ENCODE assay signal across 34 cellular contexts in genomic region chr9:116520218-116520617, GRCh38.
DNase-seq lines count a peak whose midpoint lies in the region; ATAC-seq, FAIRE-seq and TF ChIP-seq lines count a peak whose summit lies in the region.
"Had no signal": no experiment of that assay in that cellular context is flagged by ENCODE, and none has a peak within 500 bp of the region (broad histone marks: within the 10 kb centered on the region; RNA-seq: fewer than 3 reads in every experiment).

No MANE protein-coding gene starts in this region.

- in situ Hi-C loops in K562 (cut with MboI): no loop called here

- BruUV-seq in K562 (replicated peaks; lab: Mats Ljungman, UMichigan): no TSS peak

- H3K4me3 ChIP-seq in A549 (no peak overlapping the region), K562 (no peak overlapping the region)
- H3K4me3 ChIP-seq: BLaER1; BLaER1 treated with 17β-estradiol and CSF1 and Interleukin-3, amounts not matched to agents 10 nM and 100 nM had no signal

- CTCF ChIA-PET in A549 (lab: Yijun Ruan, JAX) (no interaction called here), K562 (lab: Yijun Ruan, JAX; ENCODE audit: low intra/inter-chr PET ratio) (no interaction called here)

- TF ChIP-seq CTCF in A549 (IDR thresholded peaks at IDR 0.05) (no peak), K562 (IDR thresholded peaks at IDR 0.05 in 2 of 3, conservative IDR thresholded peaks at IDR 0.05 in 1 of 3; ENCODE audit: insufficient read depth in 2 of 3, low read depth in 1 of 3, low read length in 3 of 3) (no peak)

- WGBS in A549 (ENCODE audit: missing lambda C conversion rate): 80% methylated on average over 2 of the region's 2 CpGs
- WGBS in K562 (ENCODE audit: insufficient coverage, low coverage, missing lambda C conversion rate): 0% methylated on average over 2 of the region's 2 CpGs

- no peaks in the 10 kb centered on the region for H3K36me3 ChIP-seq in K562 (ENCODE audit: control insufficient read depth, insufficient read depth, low read length)
- H3K36me3 ChIP-seq: BE2C; BLaER1; BLaER1 treated with 17β-estradiol and CSF1 and Interleukin-3, amounts not matched to agents 10 nM and 100 nM had no signal

- H3K4me1 ChIP-seq in A549 (peaks cover 8% of the 10 kb centered on the region; the same call in 2 of the 3 replicates), K562 (replicated peaks in 1 of 2; ENCODE audit: control insufficient read depth in 2 of 2, insufficient read depth in 2 of 2, low read length in 2 of 2) (no peaks in the 10 kb centered on the region)
- H3K4me1 ChIP-seq: BE2C; BLaER1; BLaER1 treated with 17β-estradiol and CSF1 and Interleukin-3, amounts not matched to agents 10 nM and 100 nM had no signal

- H4K20me1 ChIP-seq in K562 (replicated peaks; ENCODE audit: control insufficient read depth, insufficient read depth, low read length): no peaks in the 10 kb centered on the region
- H4K20me1 ChIP-seq: BLaER1; BLaER1 treated with 17β-estradiol and CSF1 and Interleukin-3, amounts not matched to agents 10 nM and 100 nM had no signal

- intact Hi-C loops in K562 (cut with micrococcal nuclease): no loop called here

- H3K4me2 ChIP-seq in A549 (no peak overlapping the region), K562 (ENCODE audit: insufficient read depth, low read length) (no peak overlapping the region)
- H3K4me2 ChIP-seq: BLaER1; BLaER1 treated with 17β-estradiol and CSF1 and Interleukin-3, amounts not matched to agents 10 nM and 100 nM had no signal

- no peaks in the 10 kb centered on the region for H3K79me2 ChIP-seq in K562 (ENCODE audit: control insufficient read depth, insufficient read depth, low read length)

- ATAC-seq in A549 (no peak), K562 (no peak), GM21423 (IDR thresholded peaks at IDR 0.05; ENCODE audit: unreplicated experiment) (no peak), HG03460 (IDR thresholded peaks at IDR 0.05; ENCODE audit: unreplicated experiment) (no peak)
- ATAC-seq: CD8-positive, alpha-beta T cell had no signal

- H2AFZ ChIP-seq in K562 (ENCODE audit: low read depth, low read length): no peak overlapping the region

- POLR2A ChIA-PET in A549 (lab: Yijun Ruan, JAX) (no interaction called here), K562 (lab: Yijun Ruan, JAX) (no interaction called here)

- H3K27me3 ChIP-seq in K562 (ENCODE audit: control insufficient read depth in 2 of 2, insufficient read depth in 2 of 2, low read length in 2 of 2): no peaks in the 10 kb centered on the region
- H3K27me3 ChIP-seq: BE2C; BLaER1; BLaER1 treated with 17β-estradiol and CSF1 and Interleukin-3, amounts not matched to agents 10 nM and 100 nM had no signal

- H3K9me1 ChIP-seq in K562 (ENCODE audit: control insufficient read depth, insufficient read depth, low read length): no peaks in the 10 kb centered on the region

- no peak overlapping the region for H3K9ac ChIP-seq in K562 (ENCODE audit: insufficient read depth in 1 of 2, low read depth in 2 of 2, low read length in 2 of 2)
- H3K9ac ChIP-seq: BLaER1; BLaER1 treated with 17β-estradiol and CSF1 and Interleukin-3, amounts not matched to agents 10 nM and 100 nM had no signal

- no peak for TF ChIP-seq POLR2A in A549 (IDR thresholded peaks at IDR 0.05; ENCODE audit: low read length)
- no peak for TF ChIP-seq POLR2A in H54 (IDR thresholded peaks at IDR 0.05; ENCODE audit: low read depth, low read length)
- no peak for TF ChIP-seq POLR2A in K562 (conservative IDR thresholded peaks at IDR 0.05)

- FAIRE-seq in A549 (lab: Jason Lieb, UNC): no peak
- peak; percentile 5 for FAIRE-seq in GM18507 (lab: Jason Lieb, UNC)
- FAIRE-seq in H54 (lab: Jason Lieb, UNC): peak; percentile 65
- no peak for FAIRE-seq in K562 (lab: Jason Lieb, UNC)
- FAIRE-seq: A204.1, D721Med had no signal

- DNase-seq in A549 (ENCODE audit: low read depth in 1 of 2, low spot score in 1 of 2) (no peak), GM18507 (ENCODE audit: extremely low spot score, insufficient read length, low read depth) (no peak), H54 (ENCODE audit: insufficient read length, low spot score) (no peak), K562 (ENCODE audit: extremely low read depth in 1 of 4, low spot score in 3 of 4) (no peak), NCI-H2227 treated with DMSO at 0.1 percent for 48 hours (lab: John Stamatoyannopoulos, UW) (no peak)
- no peak for DNase-seq in stimulated activated naive CD4-positive, alpha-beta T cell treated with Interleukin-2 at 50 U/mL for 16 hours (lab: John Stamatoyannopoulos, UW)
- DNase-seq: 8988T; ACHN; AML-193; BE2C; C1 segment of cervical spinal cord; Caco-2; Calu3; CD4-positive, alpha-beta memory T cell; CD4-positive, alpha-beta T cell; CD4-positive, CD25-positive, alpha-beta regulatory T cell; CD8-positive, alpha-beta memory T cell; CD8-positive, alpha-beta T cell; COR-L47; DMS 273 treated with DMSO at 0.1 percent for 48 hours; DMS153; DMS53; DMS79; DMS79 treated with DMSO at 0.1 percent for 48 hours; DND-41; EL had no signal

- H3K27ac ChIP-seq in A549 (no peak overlapping the region), K562 (ENCODE audit: extremely low read depth, low read depth, low read length) (no peak overlapping the region)
- H3K27ac ChIP-seq: 22Rv1; BLaER1; BLaER1 treated with 17β-estradiol and CSF1 and Interleukin-3, amounts not matched to agents 10 nM and 100 nM; C4-2B had no signal

- TF ChIP-seq RAD21 in A549 (conservative IDR thresholded peaks at IDR 0.05 in 1 of 2, IDR thresholded peaks at IDR 0.05 in 1 of 2): no peak
- no peak for TF ChIP-seq RAD21 in K562 (CRISPR knock-in tag; conservative IDR thresholded peaks at IDR 0.05 in 1 of 2, IDR thresholded peaks at IDR 0.05 in 1 of 2)

- TF ChIP-seq EP300 in A549 (IDR thresholded peaks at IDR 0.05) (no peak), K562 (IDR thresholded peaks at IDR 0.05; ENCODE audit: low read length) (no peak)

- H3K9me3 ChIP-seq in A549 (peaks cover 20% of the 10 kb centered on the region), K562 (replicated peaks; ENCODE audit: control insufficient read depth, insufficient read depth, low read depth, low read length) (no peaks in the 10 kb centered on the region)
- H3K9me3 ChIP-seq: BE2C, Caco-2 had no signal

TF ChIP-seq in A549, 52 proteins besides CTCF, POLR2A, EP300 and RAD21:
- no peak for TF ChIP-seq FOSL2 (IDR thresholded peaks at IDR 0.05)
- no peak for TF ChIP-seq FOSL2 (CRISPR knock-in tag; IDR thresholded peaks at IDR 0.05)
- TF ChIP-seq FOSB (CRISPR knock-in tag; IDR thresholded peaks at IDR 0.05): no peak
- TF ChIP-seq USF2 (IDR thresholded peaks at IDR 0.05): peak; percentile 34; the same call in 1 of the 2 replicates
- TF ChIP-seq GATA3 (IDR thresholded peaks at IDR 0.05; ENCODE audit: borderline replicate concordance): no peak
- TF ChIP-seq POLR2AphosphoS2 (conservative IDR thresholded peaks at IDR 0.05; ENCODE audit: low read length): no peak
- TF ChIP-seq CBX2 (IDR thresholded peaks at IDR 0.05; ENCODE audit: borderline replicate concordance, low read depth): no peak

TF ChIP-seq in K562, 482 proteins besides CTCF, POLR2A, EP300 and RAD21:
- TF ChIP-seq RAD51 (IDR thresholded peaks at IDR 0.05; ENCODE audit: borderline replicate concordance, low read depth) (0 out of 2 replicates have a peak, but pooled peaks have one; percentile 23), TOE1 (IDR thresholded peaks at IDR 0.05; ENCODE audit: borderline replicate concordance) (0 out of 2 replicates have a peak, but pooled peaks have one; percentile 23), TOE1 (CRISPR knock-in tag; IDR thresholded peaks at IDR 0.05; ENCODE audit: borderline replicate concordance, low read depth) (no peak), SRSF7 (optimal IDR thresholded peaks at IDR 0.05; ENCODE audit: low read depth, low read length) (no peak)
- TF ChIP-seq, protein P1, sequence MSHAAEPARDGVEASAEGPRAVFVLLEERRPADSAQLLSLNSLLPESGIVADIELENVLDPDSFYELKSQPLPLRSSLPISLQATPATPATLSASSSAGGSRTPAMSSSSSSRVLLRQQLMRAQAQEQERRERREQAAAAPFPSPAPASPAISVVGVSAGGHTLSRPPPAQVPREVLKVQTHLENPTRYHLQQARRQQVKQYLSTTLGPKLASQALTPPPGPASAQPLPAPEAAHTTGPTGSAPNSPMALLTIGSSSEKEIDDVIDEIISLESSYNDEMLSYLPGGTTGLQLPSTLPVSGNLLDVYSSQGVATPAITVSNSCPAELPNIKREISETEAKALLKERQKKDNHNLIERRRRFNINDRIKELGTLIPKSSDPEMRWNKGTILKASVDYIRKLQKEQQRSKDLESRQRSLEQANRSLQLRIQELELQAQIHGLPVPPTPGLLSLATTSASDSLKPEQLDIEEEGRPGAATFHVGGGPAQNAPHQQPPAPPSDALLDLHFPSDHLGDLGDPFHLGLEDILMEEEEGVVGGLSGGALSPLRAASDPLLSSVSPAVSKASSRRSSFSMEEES (CRISPR knock-in tag; IDR thresholded peaks at IDR 0.05): peak; percentile 92
TF ChIP-seq in K562: peak in this region for 3.

Comparison
In these comparisons a context has a peak if more than half of its experiments do, and no peak if none do; other contexts are left out.
1. Of the 35 proteins assayed by ChIP-seq in both K562 and A549: peak only in K562: none; only in A549: USF2; in both: none; in neither: 34.